Comparison of ENCODE assay signal across 32 cellular contexts in genomic region chr6:42545226-42545773, GRCh38. TPM values are rescaled to one million over a fixed set of nuclear protein-coding genes. Genes with fewer than 3 reads are reported as not detected.
DNase-seq lines count a peak whose midpoint lies in the region; ATAC-seq and TF ChIP-seq lines count a peak whose summit lies in the region.
"Had no signal": no experiment of that assay in that cellular context is flagged by ENCODE, and none has a peak within 500 bp of the region (broad histone marks: within the 10 kb centered on the region; RNA-seq: fewer than 3 reads in every experiment).

No MANE protein-coding gene starts in this region.

- no peak overlapping the region for H3K4me3 ChIP-seq in upper lobe of right lung
- H3K4me3 ChIP-seq: cardiac muscle cell, colonic mucosa, GM23248, SK-N-MC had no signal

- no peaks in the 10 kb centered on the region for H3K9me3 ChIP-seq in upper lobe of right lung
- H3K9me3 ChIP-seq: colonic mucosa had no signal

- peak; percentile 28 for ATAC-seq in upper lobe of right lung
- ATAC-seq in GM21390 (IDR thresholded peaks at IDR 0.05; ENCODE audit: unreplicated experiment): no peak
- ATAC-seq: activated naive CD8-positive, alpha-beta T cell treated with anti-CD3 and anti-CD28 coated beads, Interleukin-2, amount 50 U/mL, for 24 hours; activated T-cell treated with anti-CD3 and anti-CD28 coated beads, Interleukin-2, amount 50 U/mL, for 72 hours; left lobe of liver; stimulated activated naive B cell treated with anti-CD40 and anti-IgM and Interleukin-4, amounts not matched to agents 10 μg/mL and 1 μg/mL and 100 μg/mL, for 72 hours; T-helper 17 cell had no signal

- TF ChIP-seq CTCF in upper lobe of right lung (IDR thresholded peaks at IDR 0.05): no peak

- peak; percentile 23 for DNase-seq in DMS153 (lab: John Stamatoyannopoulos, UW)
- no peak for DNase-seq in DMS153 treated with DMSO at 0.1 percent for 48 hours (lab: John Stamatoyannopoulos, UW; ENCODE audit: unreplicated experiment)
- DNase-seq in NCI-H345 treated with DMSO at 0.1 percent for 48 hours (lab: John Stamatoyannopoulos, UW; ENCODE audit: unreplicated experiment): peak; percentile 9
- DNase-seq in SIG-M5 treated with dmso at 0.1 percent for 504 hours (lab: John Stamatoyannopoulos, UW; ENCODE audit: unreplicated experiment): peak; percentile 77
- DNase-seq in upper lobe of right lung: no peak
- DNase-seq in retina: no peak
- DNase-seq in NCI-H2107 treated with DMSO at 0.1 percent for 48 hours (lab: John Stamatoyannopoulos, UW; ENCODE audit: unreplicated experiment): no peak
- DNase-seq: activated CD4-positive, alpha-beta T cell treated with anti-CD3 and anti-CD28 coated beads, Interleukin-2, amount 50 U/mL, for 4 hours; activated naive CD4-positive, alpha-beta T cell; activated naive CD8-positive, alpha-beta T cell treated with anti-CD3 and anti-CD28 coated beads, Interleukin-2, amount 50 U/mL, for 24 hours; activated T-cell treated with anti-CD3 and anti-CD28 coated beads, Interleukin-2, amount 50 U/mL, for 72 hours; colonic mucosa; DMS79 treated with DMSO at 0.1 percent for 48 hours; effector CD8-positive, alpha-beta T cell; GM23248; hypothalamus; NCI-H1436; NCI-H2107; NCI-H524 treated with DMSO at 0.1 percent for 48 hours; RPMI8226; small intestine; stimulated activated naive B cell treated with anti-CD40 and anti-IgM and Interleukin-4, amounts not matched to agents 10 μg/mL and 1 μg/mL and 100 μg/mL, for 72 hours; substantia nigra; T-helper 17 cell; trophoblast cell had no signal

- no peaks in the 10 kb centered on the region for H3K27me3 ChIP-seq in upper lobe of right lung
- H3K27me3 ChIP-seq: cardiac muscle cell, colonic mucosa had no signal

- H3K36me3 ChIP-seq in upper lobe of right lung: no peaks in the 10 kb centered on the region
- H3K36me3 ChIP-seq: cardiac muscle cell, colonic mucosa had no signal

- H3K27ac ChIP-seq in upper lobe of right lung: no peak overlapping the region
- H3K27ac ChIP-seq: 22Rv1, C4-2B, cardiac muscle cell, colonic mucosa, GM23248, parathyroid adenoma, SK-N-MC had no signal

- H3K4me1 ChIP-seq in upper lobe of right lung: no peaks in the 10 kb centered on the region

- intact Hi-C loops in upper lobe of right lung (cut with DNase I): no loop called here

RNA-seq across cellular contexts. Expression of gene UBR2, which starts 18.5 kb away (rescaled TPM):
- 36.6 TPM for total RNA-seq in upper lobe of right lung

Comparison
In these comparisons a context has a peak if more than half of its experiments do, and no peak if none do; other contexts are left out.
1. DNase-seq: peak in DMS153 (single experiment), NCI-H345 treated with DMSO at 0.1 percent for 48 hours (single experiment) and SIG-M5 treated with dmso at 0.1 percent for 504 hours (single experiment); none in DMS153 treated with DMSO at 0.1 percent for 48 hours (single experiment), upper lobe of right lung (single experiment), retina (single experiment) and NCI-H2107 treated with DMSO at 0.1 percent for 48 hours (single experiment).